1 cellular context compared by ENCODE assay signal in genomic region chr3:60289356-60289935, GRCh38.
TF ChIP-seq lines count a peak whose summit lies in the region.

No MANE protein-coding gene starts in this region.

TF ChIP-seq in GM23338, 12 proteins besides CTCF, POLR2A, EP300 and RAD21 (continued from another document):
- TF ChIP-seq, protein P1, sequence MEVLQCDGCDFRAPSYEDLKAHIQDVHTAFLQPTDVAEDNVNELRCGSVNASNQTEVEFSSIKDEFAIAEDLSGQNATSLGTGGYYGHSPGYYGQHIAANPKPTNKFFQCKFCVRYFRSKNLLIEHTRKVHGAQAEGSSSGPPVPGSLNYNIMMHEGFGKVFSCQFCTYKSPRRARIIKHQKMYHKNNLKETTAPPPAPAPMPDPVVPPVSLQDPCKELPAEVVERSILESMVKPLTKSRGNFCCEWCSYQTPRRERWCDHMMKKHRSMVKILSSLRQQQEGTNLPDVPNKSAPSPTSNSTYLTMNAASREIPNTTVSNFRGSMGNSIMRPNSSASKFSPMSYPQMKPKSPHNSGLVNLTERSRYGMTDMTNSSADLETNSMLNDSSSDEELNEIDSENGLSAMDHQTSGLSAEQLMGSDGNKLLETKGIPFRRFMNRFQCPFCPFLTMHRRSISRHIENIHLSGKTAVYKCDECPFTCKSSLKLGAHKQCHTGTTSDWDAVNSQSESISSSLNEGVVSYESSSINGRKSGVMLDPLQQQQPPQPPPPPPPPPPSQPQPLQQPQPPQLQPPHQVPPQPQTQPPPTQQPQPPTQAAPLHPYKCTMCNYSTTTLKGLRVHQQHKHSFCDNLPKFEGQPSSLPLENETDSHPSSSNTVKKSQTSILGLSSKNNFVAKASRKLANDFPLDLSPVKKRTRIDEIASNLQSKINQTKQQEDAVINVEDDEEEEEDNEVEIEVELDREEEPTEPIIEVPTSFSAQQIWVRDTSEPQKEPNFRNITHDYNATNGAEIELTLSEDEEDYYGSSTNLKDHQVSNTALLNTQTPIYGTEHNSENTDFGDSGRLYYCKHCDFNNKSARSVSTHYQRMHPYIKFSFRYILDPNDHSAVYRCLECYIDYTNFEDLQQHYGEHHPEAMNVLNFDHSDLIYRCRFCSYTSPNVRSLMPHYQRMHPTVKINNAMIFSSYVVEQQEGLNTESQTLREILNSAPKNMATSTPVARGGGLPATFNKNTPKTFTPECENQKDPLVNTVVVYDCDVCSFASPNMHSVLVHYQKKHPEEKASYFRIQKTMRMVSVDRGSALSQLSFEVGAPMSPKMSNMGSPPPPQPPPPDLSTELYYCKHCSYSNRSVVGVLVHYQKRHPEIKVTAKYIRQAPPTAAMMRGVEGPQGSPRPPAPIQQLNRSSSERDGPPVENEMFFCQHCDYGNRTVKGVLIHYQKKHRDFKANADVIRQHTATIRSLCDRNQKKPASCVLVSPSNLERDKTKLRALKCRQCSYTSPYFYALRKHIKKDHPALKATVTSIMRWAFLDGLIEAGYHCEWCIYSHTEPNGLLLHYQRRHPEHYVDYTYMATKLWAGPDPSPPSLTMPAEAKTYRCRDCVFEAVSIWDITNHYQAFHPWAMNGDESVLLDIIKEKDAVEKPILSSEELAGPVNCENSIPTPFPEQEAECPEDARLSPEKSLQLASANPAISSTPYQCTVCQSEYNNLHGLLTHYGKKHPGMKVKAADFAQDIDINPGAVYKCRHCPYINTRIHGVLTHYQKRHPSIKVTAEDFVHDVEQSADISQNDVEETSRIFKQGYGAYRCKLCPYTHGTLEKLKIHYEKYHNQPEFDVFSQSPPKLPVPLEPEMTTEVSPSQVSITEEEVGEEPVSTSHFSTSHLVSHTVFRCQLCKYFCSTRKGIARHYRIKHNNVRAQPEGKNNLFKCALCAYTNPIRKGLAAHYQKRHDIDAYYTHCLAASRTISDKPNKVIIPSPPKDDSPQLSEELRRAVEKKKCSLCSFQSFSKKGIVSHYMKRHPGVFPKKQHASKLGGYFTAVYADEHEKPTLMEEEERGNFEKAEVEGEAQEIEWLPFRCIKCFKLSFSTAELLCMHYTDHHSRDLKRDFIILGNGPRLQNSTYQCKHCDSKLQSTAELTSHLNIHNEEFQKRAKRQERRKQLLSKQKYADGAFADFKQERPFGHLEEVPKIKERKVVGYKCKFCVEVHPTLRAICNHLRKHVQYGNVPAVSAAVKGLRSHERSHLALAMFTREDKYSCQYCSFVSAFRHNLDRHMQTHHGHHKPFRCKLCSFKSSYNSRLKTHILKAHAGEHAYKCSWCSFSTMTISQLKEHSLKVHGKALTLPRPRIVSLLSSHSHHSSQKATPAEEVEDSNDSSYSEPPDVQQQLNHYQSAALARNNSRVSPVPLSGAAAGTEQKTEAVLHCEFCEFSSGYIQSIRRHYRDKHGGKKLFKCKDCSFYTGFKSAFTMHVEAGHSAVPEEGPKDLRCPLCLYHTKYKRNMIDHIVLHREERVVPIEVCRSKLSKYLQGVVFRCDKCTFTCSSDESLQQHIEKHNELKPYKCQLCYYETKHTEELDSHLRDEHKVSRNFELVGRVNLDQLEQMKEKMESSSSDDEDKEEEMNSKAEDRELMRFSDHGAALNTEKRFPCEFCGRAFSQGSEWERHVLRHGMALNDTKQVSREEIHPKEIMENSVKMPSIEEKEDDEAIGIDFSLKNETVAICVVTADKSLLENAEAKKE (CRISPR knock-in tag; IDR thresholded peaks at IDR 0.05): no peak
- no peak for TF ChIP-seq REST (IDR thresholded peaks at IDR 0.05; ENCODE audit: unreplicated experiment)
